ENCODE assay signal across 1 cellular context in the genomic region with DNA sequence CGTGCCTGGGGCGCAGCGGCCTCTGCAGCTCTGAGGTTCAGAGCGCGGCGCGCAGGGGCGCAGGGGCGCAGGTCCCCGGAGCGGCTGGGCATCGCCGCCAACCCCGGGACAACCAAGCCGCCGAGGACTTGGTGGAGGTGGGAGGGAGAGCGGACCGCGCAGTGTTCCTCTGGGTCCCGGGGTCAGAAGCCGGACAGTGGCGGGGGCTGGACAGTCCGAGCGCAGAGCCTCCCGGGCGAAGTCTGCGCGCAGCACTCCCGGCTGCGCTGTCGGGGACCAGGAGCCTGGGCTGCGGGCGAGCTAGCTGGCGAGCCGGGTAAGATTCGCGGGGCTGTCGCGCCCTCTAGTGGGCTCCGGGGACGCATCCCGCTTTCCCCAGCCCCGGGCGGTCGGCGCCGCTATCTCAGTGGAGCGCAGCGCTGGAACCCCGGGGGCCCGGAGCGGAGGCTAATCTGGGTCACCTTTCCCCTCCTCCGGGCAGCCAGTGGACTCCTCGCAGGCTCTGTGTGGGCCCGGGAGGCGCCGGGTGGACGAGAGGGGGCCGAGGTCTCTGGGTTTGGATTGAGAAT.
TF ChIP-seq lines count a peak whose summit lies in the region.

No MANE protein-coding gene starts in this region.

TF ChIP-seq in HepG2, 621 proteins besides CTCF, POLR2A, EP300 and RAD21 (continued from another document and continues in another):
- TF ChIP-seq, protein P1, sequence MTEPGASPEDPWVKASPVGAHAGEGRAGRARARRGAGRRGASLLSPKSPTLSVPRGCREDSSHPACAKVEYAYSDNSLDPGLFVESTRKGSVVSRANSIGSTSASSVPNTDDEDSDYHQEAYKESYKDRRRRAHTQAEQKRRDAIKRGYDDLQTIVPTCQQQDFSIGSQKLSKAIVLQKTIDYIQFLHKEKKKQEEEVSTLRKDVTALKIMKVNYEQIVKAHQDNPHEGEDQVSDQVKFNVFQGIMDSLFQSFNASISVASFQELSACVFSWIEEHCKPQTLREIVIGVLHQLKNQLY (CRISPR knock-in tag; IDR thresholded peaks at IDR 0.05), result no peak
- TF ChIP-seq PRPF4 (IDR thresholded peaks at IDR 0.05; ENCODE audit: low read depth, low read length, poor library complexity, severe bottlenecking) (no peak), ZNF703 (CRISPR knock-in tag; IDR thresholded peaks at IDR 0.05; ENCODE audit: borderline replicate concordance) (no peak), RXRB (CRISPR knock-in tag; IDR thresholded peaks at IDR 0.05; ENCODE audit: borderline replicate concordance) (no peak), CHCHD3 (CRISPR knock-in tag; IDR thresholded peaks at IDR 0.05) (no peak), ZSCAN12 (CRISPR knock-in tag; IDR thresholded peaks at IDR 0.05) (no peak), PCBP1 (IDR thresholded peaks at IDR 0.05; ENCODE audit: borderline replicate concordance, low read depth, low read length) (no peak), RARA (CRISPR knock-in tag; IDR thresholded peaks at IDR 0.05) (no peak), CBX1 (IDR thresholded peaks at IDR 0.05; ENCODE audit: low read depth) (no peak), SALL2 (CRISPR knock-in tag; IDR thresholded peaks at IDR 0.05) (peak; percentile 86; the same call in 1 of the 2 replicates), ZNF333 (CRISPR knock-in tag; IDR thresholded peaks at IDR 0.05; ENCODE audit: borderline replicate concordance) (peak; percentile 61; the same call in 1 of the 2 replicates), ZNF510 (CRISPR knock-in tag; IDR thresholded peaks at IDR 0.05; ENCODE audit: low read depth) (no peak), DR1 (CRISPR knock-in tag; IDR thresholded peaks at IDR 0.05) (no peak), JARID2 (CRISPR knock-in tag; IDR thresholded peaks at IDR 0.05; ENCODE audit: insufficient replicate concordance) (no peak), ZNF3 (CRISPR knock-in tag; IDR thresholded peaks at IDR 0.05) (no peak), IRF2 (CRISPR knock-in tag; IDR thresholded peaks at IDR 0.05) (no peak), NFE2 (CRISPR knock-in tag; IDR thresholded peaks at IDR 0.05) (no peak), ZNF12 (CRISPR knock-in tag; IDR thresholded peaks at IDR 0.05) (no peak), NFE2L2 (IDR thresholded peaks at IDR 0.05; ENCODE audit: low read length) (no peak), ZFP37 (CRISPR knock-in tag; IDR thresholded peaks at IDR 0.05; ENCODE audit: borderline replicate concordance) (no peak), WIZ (CRISPR knock-in tag; IDR thresholded peaks at IDR 0.05) (no peak), ZNF660 (CRISPR knock-in tag; IDR thresholded peaks at IDR 0.05; ENCODE audit: borderline replicate concordance, low read depth) (no peak), ZNF30 (CRISPR knock-in tag; IDR thresholded peaks at IDR 0.05) (no peak), TRIM24 (CRISPR knock-in tag; IDR thresholded peaks at IDR 0.05) (no peak), ISX (CRISPR knock-in tag; conservative IDR thresholded peaks at IDR 0.05) (no peak), KLF16 (CRISPR knock-in tag; IDR thresholded peaks at IDR 0.05) (no peak; a peak in 1 of 4 replicates), THAP11 (CRISPR knock-in tag; IDR thresholded peaks at IDR 0.05) (0 out of 2 replicates have a peak, but pooled peaks have one; percentile 23), KLF9 (CRISPR knock-in tag; IDR thresholded peaks at IDR 0.05; ENCODE audit: low read depth) (no peak), CCDC6 (CRISPR knock-in tag; IDR thresholded peaks at IDR 0.05) (peak; percentile 46; the same call in 1 of the 2 replicates)
- TF ChIP-seq, protein P2, sequence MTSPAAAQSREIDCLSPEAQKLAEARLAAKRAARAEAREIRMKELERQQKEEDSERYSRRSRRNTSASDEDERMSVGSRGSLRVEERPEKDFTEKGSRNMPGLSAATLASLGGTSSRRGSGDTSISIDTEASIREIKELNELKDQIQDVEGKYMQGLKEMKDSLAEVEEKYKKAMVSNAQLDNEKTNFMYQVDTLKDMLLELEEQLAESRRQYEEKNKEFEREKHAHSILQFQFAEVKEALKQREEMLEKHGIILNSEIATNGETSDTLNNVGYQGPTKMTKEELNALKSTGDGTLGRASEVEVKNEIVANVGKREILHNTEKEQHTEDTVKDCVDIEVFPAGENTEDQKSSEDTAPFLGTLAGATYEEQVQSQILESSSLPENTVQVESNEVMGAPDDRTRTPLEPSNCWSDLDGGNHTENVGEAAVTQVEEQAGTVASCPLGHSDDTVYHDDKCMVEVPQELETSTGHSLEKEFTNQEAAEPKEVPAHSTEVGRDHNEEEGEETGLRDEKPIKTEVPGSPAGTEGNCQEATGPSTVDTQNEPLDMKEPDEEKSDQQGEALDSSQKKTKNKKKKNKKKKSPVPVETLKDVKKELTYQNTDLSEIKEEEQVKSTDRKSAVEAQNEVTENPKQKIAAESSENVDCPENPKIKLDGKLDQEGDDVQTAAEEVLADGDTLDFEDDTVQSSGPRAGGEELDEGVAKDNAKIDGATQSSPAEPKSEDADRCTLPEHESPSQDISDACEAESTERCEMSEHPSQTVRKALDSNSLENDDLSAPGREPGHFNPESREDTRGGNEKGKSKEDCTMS (CRISPR knock-in tag; conservative IDR thresholded peaks at IDR 0.05), result no peak
- TF ChIP-seq, protein P3, sequence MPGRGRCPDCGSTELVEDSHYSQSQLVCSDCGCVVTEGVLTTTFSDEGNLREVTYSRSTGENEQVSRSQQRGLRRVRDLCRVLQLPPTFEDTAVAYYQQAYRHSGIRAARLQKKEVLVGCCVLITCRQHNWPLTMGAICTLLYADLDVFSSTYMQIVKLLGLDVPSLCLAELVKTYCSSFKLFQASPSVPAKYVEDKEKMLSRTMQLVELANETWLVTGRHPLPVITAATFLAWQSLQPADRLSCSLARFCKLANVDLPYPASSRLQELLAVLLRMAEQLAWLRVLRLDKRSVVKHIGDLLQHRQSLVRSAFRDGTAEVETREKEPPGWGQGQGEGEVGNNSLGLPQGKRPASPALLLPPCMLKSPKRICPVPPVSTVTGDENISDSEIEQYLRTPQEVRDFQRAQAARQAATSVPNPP (CRISPR knock-in tag; IDR thresholded peaks at IDR 0.05), result no peak
- TF ChIP-seq, protein P4, sequence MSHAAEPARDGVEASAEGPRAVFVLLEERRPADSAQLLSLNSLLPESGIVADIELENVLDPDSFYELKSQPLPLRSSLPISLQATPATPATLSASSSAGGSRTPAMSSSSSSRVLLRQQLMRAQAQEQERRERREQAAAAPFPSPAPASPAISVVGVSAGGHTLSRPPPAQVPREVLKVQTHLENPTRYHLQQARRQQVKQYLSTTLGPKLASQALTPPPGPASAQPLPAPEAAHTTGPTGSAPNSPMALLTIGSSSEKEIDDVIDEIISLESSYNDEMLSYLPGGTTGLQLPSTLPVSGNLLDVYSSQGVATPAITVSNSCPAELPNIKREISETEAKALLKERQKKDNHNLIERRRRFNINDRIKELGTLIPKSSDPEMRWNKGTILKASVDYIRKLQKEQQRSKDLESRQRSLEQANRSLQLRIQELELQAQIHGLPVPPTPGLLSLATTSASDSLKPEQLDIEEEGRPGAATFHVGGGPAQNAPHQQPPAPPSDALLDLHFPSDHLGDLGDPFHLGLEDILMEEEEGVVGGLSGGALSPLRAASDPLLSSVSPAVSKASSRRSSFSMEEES (CRISPR knock-in tag; IDR thresholded peaks at IDR 0.05), result no peak
- TF ChIP-seq, protein P5, sequence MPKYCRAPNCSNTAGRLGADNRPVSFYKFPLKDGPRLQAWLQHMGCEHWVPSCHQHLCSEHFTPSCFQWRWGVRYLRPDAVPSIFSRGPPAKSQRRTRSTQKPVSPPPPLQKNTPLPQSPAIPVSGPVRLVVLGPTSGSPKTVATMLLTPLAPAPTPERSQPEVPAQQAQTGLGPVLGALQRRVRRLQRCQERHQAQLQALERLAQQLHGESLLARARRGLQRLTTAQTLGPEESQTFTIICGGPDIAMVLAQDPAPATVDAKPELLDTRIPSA (CRISPR knock-in tag; IDR thresholded peaks at IDR 0.05; ENCODE audit: borderline replicate concordance), result no peak
- TF ChIP-seq, protein P6, sequence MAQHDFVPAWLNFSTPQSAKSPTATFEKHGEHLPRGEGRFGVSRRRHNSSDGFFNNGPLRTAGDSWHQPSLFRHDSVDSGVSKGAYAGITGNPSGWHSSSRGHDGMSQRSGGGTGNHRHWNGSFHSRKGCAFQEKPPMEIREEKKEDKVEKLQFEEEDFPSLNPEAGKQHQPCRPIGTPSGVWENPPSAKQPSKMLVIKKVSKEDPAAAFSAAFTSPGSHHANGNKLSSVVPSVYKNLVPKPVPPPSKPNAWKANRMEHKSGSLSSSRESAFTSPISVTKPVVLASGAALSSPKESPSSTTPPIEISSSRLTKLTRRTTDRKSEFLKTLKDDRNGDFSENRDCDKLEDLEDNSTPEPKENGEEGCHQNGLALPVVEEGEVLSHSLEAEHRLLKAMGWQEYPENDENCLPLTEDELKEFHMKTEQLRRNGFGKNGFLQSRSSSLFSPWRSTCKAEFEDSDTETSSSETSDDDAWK (CRISPR knock-in tag; IDR thresholded peaks at IDR 0.05), result no peak
- TF ChIP-seq, protein P7, sequence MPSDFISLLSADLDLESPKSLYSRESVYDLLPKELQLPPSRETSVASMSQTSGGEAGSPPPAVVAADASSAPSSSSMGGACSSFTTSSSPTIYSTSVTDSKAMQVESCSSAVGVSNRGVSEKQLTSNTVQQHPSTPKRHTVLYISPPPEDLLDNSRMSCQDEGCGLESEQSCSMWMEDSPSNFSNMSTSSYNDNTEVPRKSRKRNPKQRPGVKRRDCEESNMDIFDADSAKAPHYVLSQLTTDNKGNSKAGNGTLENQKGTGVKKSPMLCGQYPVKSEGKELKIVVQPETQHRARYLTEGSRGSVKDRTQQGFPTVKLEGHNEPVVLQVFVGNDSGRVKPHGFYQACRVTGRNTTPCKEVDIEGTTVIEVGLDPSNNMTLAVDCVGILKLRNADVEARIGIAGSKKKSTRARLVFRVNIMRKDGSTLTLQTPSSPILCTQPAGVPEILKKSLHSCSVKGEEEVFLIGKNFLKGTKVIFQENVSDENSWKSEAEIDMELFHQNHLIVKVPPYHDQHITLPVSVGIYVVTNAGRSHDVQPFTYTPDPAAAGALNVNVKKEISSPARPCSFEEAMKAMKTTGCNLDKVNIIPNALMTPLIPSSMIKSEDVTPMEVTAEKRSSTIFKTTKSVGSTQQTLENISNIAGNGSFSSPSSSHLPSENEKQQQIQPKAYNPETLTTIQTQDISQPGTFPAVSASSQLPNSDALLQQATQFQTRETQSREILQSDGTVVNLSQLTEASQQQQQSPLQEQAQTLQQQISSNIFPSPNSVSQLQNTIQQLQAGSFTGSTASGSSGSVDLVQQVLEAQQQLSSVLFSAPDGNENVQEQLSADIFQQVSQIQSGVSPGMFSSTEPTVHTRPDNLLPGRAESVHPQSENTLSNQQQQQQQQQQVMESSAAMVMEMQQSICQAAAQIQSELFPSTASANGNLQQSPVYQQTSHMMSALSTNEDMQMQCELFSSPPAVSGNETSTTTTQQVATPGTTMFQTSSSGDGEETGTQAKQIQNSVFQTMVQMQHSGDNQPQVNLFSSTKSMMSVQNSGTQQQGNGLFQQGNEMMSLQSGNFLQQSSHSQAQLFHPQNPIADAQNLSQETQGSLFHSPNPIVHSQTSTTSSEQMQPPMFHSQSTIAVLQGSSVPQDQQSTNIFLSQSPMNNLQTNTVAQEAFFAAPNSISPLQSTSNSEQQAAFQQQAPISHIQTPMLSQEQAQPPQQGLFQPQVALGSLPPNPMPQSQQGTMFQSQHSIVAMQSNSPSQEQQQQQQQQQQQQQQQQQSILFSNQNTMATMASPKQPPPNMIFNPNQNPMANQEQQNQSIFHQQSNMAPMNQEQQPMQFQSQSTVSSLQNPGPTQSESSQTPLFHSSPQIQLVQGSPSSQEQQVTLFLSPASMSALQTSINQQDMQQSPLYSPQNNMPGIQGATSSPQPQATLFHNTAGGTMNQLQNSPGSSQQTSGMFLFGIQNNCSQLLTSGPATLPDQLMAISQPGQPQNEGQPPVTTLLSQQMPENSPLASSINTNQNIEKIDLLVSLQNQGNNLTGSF (CRISPR knock-in tag; IDR thresholded peaks at IDR 0.05), result no peak
- TF ChIP-seq, protein P8, sequence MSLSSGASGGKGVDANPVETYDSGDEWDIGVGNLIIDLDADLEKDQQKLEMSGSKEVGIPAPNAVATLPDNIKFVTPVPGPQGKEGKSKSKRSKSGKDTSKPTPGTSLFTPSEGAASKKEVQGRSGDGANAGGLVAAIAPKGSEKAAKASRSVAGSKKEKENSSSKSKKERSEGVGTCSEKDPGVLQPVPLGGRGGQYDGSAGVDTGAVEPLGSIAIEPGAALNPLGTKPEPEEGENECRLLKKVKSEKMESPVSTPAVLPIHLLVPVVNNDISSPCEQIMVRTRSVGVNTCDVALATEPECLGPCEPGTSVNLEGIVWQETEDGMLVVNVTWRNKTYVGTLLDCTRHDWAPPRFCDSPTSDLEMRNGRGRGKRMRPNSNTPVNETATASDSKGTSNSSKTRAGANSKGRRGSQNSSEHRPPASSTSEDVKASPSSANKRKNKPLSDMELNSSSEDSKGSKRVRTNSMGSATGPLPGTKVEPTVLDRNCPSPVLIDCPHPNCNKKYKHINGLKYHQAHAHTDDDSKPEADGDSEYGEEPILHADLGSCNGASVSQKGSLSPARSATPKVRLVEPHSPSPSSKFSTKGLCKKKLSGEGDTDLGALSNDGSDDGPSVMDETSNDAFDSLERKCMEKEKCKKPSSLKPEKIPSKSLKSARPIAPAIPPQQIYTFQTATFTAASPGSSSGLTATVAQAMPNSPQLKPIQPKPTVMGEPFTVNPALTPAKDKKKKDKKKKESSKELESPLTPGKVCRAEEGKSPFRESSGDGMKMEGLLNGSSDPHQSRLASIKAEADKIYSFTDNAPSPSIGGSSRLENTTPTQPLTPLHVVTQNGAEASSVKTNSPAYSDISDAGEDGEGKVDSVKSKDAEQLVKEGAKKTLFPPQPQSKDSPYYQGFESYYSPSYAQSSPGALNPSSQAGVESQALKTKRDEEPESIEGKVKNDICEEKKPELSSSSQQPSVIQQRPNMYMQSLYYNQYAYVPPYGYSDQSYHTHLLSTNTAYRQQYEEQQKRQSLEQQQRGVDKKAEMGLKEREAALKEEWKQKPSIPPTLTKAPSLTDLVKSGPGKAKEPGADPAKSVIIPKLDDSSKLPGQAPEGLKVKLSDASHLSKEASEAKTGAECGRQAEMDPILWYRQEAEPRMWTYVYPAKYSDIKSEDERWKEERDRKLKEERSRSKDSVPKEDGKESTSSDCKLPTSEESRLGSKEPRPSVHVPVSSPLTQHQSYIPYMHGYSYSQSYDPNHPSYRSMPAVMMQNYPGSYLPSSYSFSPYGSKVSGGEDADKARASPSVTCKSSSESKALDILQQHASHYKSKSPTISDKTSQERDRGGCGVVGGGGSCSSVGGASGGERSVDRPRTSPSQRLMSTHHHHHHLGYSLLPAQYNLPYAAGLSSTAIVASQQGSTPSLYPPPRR (CRISPR knock-in tag; IDR thresholded peaks at IDR 0.05; ENCODE audit: borderline replicate concordance), result no peak
- TF ChIP-seq, protein P9, sequence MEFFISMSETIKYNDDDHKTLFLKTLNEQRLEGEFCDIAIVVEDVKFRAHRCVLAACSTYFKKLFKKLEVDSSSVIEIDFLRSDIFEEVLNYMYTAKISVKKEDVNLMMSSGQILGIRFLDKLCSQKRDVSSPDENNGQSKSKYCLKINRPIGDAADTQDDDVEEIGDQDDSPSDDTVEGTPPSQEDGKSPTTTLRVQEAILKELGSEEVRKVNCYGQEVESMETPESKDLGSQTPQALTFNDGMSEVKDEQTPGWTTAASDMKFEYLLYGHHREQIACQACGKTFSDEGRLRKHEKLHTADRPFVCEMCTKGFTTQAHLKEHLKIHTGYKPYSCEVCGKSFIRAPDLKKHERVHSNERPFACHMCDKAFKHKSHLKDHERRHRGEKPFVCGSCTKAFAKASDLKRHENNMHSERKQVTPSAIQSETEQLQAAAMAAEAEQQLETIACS (CRISPR knock-in tag; IDR thresholded peaks at IDR 0.05), result 0 out of 2 replicates have a peak, but pooled peaks have one; percentile 25
- TF ChIP-seq, protein P10, sequence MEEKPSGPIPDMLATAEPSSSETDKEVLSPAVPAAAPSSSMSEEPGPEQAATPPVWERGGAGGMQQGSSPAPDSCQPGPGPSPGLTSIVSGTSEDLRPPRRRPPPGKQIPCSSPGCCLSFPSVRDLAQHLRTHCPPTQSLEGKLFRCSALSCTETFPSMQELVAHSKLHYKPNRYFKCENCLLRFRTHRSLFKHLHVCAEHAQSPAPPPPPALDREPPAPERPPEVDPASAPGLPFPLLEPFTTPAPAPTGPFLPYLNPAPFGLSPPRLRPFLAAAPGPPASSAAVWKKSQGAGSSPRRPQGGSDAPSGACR (CRISPR knock-in tag; IDR thresholded peaks at IDR 0.05), result 0 out of 2 replicates have a peak, but pooled peaks have one; percentile 58
